22 cellular contexts compared by ENCODE assay signal in genomic region chr2:109407401-109408335, GRCh38.
A peak's percentile ranks its signal among the peaks of the same experiment; 100 is the strongest.
DNase-seq lines count a peak whose midpoint lies in the region; ATAC-seq, FAIRE-seq and TF ChIP-seq lines count a peak whose summit lies in the region.
"Had no signal": no experiment of that assay in that cellular context is flagged by ENCODE, and none has a peak within 500 bp of the region (broad histone marks: within the 10 kb centered on the region; RNA-seq: fewer than 3 reads in every experiment).

No MANE protein-coding gene starts in this region.

- POLR2A ChIA-PET in PC-9 (lab: Charles Lee; ENCODE audit: unreplicated experiment), result interaction anchor here (0.6 kb wide), 1 partner anchor 202 kb away, joined by 4 read pairs; no protein-coding TSS in a partner anchor

- H3K4me2 ChIP-seq in PC-9, result no peak overlapping the region
- no peak overlapping the region for H3K4me2 ChIP-seq in neural progenitor cell

- no peaks in the 10 kb centered on the region for H3K9me3 Mint-ChIP-seq in neural progenitor cell
- H3K9me3 Mint-ChIP-seq: activated T-cell treated with anti-CD3 and anti-CD28 coated beads, Interleukin-2, amount 50 U/mL, for 4 hours had no signal

- FAIRE-seq in bronchial epithelial cell (lab: Jason Lieb, UNC), result peak; percentile 32

- H3K27ac Mint-ChIP-seq in neural progenitor cell, result peak overlapping the region; percentile 60
- H3K27ac Mint-ChIP-seq: B cell had no signal

- peak overlapping the region; percentile 24 for H3K4me3 Mint-ChIP-seq in neural progenitor cell
- H3K4me3 Mint-ChIP-seq: activated T-cell treated with anti-CD3 and anti-CD28 coated beads, Interleukin-2, amount 50 U/mL, for 4 hours; B cell had no signal

- H3K4me3 ChIP-seq in PC-9 (no peak overlapping the region), bronchial epithelial cell (ENCODE audit: low read depth, low read length) (no peak overlapping the region), neural progenitor cell (no peak overlapping the region)
- H3K4me3 ChIP-seq: adrenal gland had no signal

- CTCF ChIA-PET in PC-9 (lab: Charles Lee), result interaction anchor here (0.6 to 1.3 kb wide), 5 partner anchors 74 to 310 kb away, joined by 3 to 5 read pairs (median 4); no protein-coding TSS in a partner anchor

- H3F3A ChIP-seq in PC-9 (ENCODE audit: insufficient read depth, low read depth), result no peaks in the 10 kb centered on the region; the same call in 1 of the 2 replicates
- H3F3A ChIP-seq in neural progenitor cell (ENCODE audit: low read depth), result peaks cover 12% of the 10 kb centered on the region

- H3K27ac ChIP-seq in PC-9 (no peak overlapping the region), neural progenitor cell (no peak overlapping the region)
- H3K27ac ChIP-seq: adrenal gland, neutrophil had no signal

- BruUV-seq in PC-9 (replicated peaks; lab: Mats Ljungman, UMichigan), result no TSS peak

- no peaks in the 10 kb centered on the region for H3K27me3 ChIP-seq in PC-9 (ENCODE audit: insufficient read depth, low read depth)
- H3K27me3 ChIP-seq in bronchial epithelial cell (ENCODE audit: control insufficient read depth, insufficient read depth, low read length), result peaks cover 4% of the 10 kb centered on the region
- H3K27me3 ChIP-seq in neural progenitor cell, result no peaks in the 10 kb centered on the region
- H3K27me3 ChIP-seq: adrenal gland had no signal

- no peak overlapping the region for H3K9ac ChIP-seq in neural progenitor cell

- DNase-seq in CMK (ENCODE audit: low read depth), result peak; percentile 4
- peak; percentile 76 to 80 for DNase-seq in PC-9
- peak; percentile 51 for DNase-seq in bronchial epithelial cell (ENCODE audit: low read depth)
- no peak for DNase-seq in neural progenitor cell (ENCODE audit: low spot score)
- DNase-seq in GM13976 (ENCODE audit: low spot score), result no peak
- DNase-seq: activated naive CD4-positive, alpha-beta T cell; activated T-cell treated with anti-CD3 and anti-CD28 coated beads, Interleukin-2, amount 50 U/mL, for 4 hours; adrenal gland; Caco-2; DMS79 treated with DMSO at 0.1 percent for 48 hours; glutamatergic neuron; H7; left cardiac atrium; NCI-H1105; NCI-H1930; substantia nigra had no signal

- in situ Hi-C loops in GM13976 (cut with MboI; ENCODE audit: low sequenced_read_pairs, unreplicated experiment), result no loop called here

- H3K36me3 Mint-ChIP-seq in neural progenitor cell, result no peaks in the 10 kb centered on the region

- peaks cover 14% of the 10 kb centered on the region for H3K27me3 Mint-ChIP-seq in neural progenitor cell (ENCODE audit: insufficient read depth, low read depth)
- H3K27me3 Mint-ChIP-seq: B cell had no signal

- no peak overlapping the region for H2AFZ ChIP-seq in PC-9
- no peak overlapping the region for H2AFZ ChIP-seq in neural progenitor cell (replicated peaks)

- H3K4me1 ChIP-seq in PC-9 (replicated peaks; ENCODE audit: insufficient read depth) (peaks cover 21% of the 10 kb centered on the region), neural progenitor cell (peaks cover 18% of the 10 kb centered on the region)
- H3K4me1 ChIP-seq: adrenal gland, Caco-2 had no signal

- no peaks in the 10 kb centered on the region for H3K36me3 ChIP-seq in PC-9 (ENCODE audit: low read depth)
- H3K36me3 ChIP-seq in bronchial epithelial cell (ENCODE audit: control insufficient read depth, insufficient read depth, low read length), result no peaks in the 10 kb centered on the region
- H3K36me3 ChIP-seq in neural progenitor cell, result no peaks in the 10 kb centered on the region
- H3K36me3 ChIP-seq: adrenal gland, neutrophil had no signal

- H3K4me1 Mint-ChIP-seq in neural progenitor cell, result peaks cover 55% of the 10 kb centered on the region

- H3K79me2 ChIP-seq in PC-9 (ENCODE audit: low read depth) (no peaks in the 10 kb centered on the region), neural progenitor cell (ENCODE audit: low read depth) (no peaks in the 10 kb centered on the region)

- no peak for TF ChIP-seq CTCF in PC-9 (conservative IDR thresholded peaks at IDR 0.05)
- no peak for TF ChIP-seq CTCF in bronchial epithelial cell (IDR thresholded peaks at IDR 0.05; ENCODE audit: insufficient read depth, low read length, severe bottlenecking)
- no peak for TF ChIP-seq CTCF in neural progenitor cell (IDR thresholded peaks at IDR 0.05)
- no peak for TF ChIP-seq CTCF in GM13976 (IDR thresholded peaks at IDR 0.05; ENCODE audit: borderline replicate concordance, control extremely low read depth, extremely low read depth, insufficient read depth, missing control alignments)

- H3K9me3 ChIP-seq in PC-9 (ENCODE audit: insufficient read depth, low read depth) (no peaks in the 10 kb centered on the region), neural progenitor cell (ENCODE audit: low read depth) (no peaks in the 10 kb centered on the region)
- H3K9me3 ChIP-seq: adrenal gland, Caco-2, neutrophil had no signal

- ATAC-seq in HG03571 (IDR thresholded peaks at IDR 0.05; ENCODE audit: unreplicated experiment) (no peak), GM21619 (IDR thresholded peaks at IDR 0.05; ENCODE audit: unreplicated experiment) (no peak), GM18519 (IDR thresholded peaks at IDR 0.05; ENCODE audit: low FRiP score, unreplicated experiment) (no peak)
- ATAC-seq: activated T-cell treated with anti-CD3 and anti-CD28 coated beads, Interleukin-2, amount 50 U/mL, for 4 hours; left cardiac atrium; Right ventricle myocardium inferior had no signal

- H4K20me1 ChIP-seq in PC-9 (ENCODE audit: insufficient read depth) (no peaks in the 10 kb centered on the region; the same call in 1 of the 2 replicates), neural progenitor cell (ENCODE audit: low read depth) (no peaks in the 10 kb centered on the region)

- H3K9me2 ChIP-seq in PC-9 (ENCODE audit: insufficient read depth), result no peaks in the 10 kb centered on the region

- intact Hi-C loops in PC-9 (cut with micrococcal nuclease; ENCODE audit: unreplicated experiment), result loop anchor here (2.0 to 5.0 kb wide), 4 partner anchors 63 to 279 kb away; partner anchors contain the start of gene SH3RF3

Comparison
In these comparisons a context has a peak if more than half of its experiments do, and no peak if none do; other contexts are left out.
1. DNase-seq: peak in CMK (single experiment), PC-9 (2 of 2) and bronchial epithelial cell (single experiment); none in neural progenitor cell (single experiment) and GM13976 (single experiment).